ENCODE assay signal across 8 cellular contexts in genomic region chr1:11907275-11908138, GRCh38. TPM values are rescaled to one million over a fixed set of nuclear protein-coding genes. Genes with fewer than 3 reads are reported as not detected.
DNase-seq lines count a peak whose midpoint lies in the region; ATAC-seq and TF ChIP-seq lines count a peak whose summit lies in the region.

No MANE protein-coding gene starts in this region.

- H3K4me1 ChIP-seq in OCI-LY3 (ENCODE audit: low read length) = peaks cover 11% of the 10 kb centered on the region
- peaks cover 17% of the 10 kb centered on the region for H3K4me1 ChIP-seq in mononuclear cell (ENCODE audit: insufficient read depth, low read length)

- TF ChIP-seq CTCF in OCI-LY3 (IDR thresholded peaks at IDR 0.05; ENCODE audit: low read depth, low read length) (peak; percentile 67), epithelial cell of esophagus (IDR thresholded peaks at IDR 0.05; ENCODE audit: insufficient read depth, low read depth, low read length, missing control alignments) (peak; percentile 69)

- H3K4me1 Mint-ChIP-seq in IgD-negative memory B cell = peaks cover 10 to 20% (median 16%) of the 10 kb centered on the region in 3 donors

- peak overlapping the region; percentile 99 to 100 (median 100) for H3K27ac Mint-ChIP-seq in IgD-negative memory B cell

- H3K9me3 ChIP-seq in OCI-LY3 (ENCODE audit: insufficient read depth, low read length) (no peaks in the 10 kb centered on the region), mononuclear cell (ENCODE audit: low read depth, low read length) (no peaks in the 10 kb centered on the region)

- no peaks in the 10 kb centered on the region for H4K20me1 ChIP-seq in OCI-LY3 (ENCODE audit: insufficient read depth, low read length)

- DNase-seq in D341Med (ENCODE audit: low spot score) (peak; percentile 84), activated T-cell treated with anti-CD3 and anti-CD28 coated beads for 4 hours (peak; percentile 71), epithelial cell of esophagus (ENCODE audit: low read depth) (peak; percentile 90)
- peak; percentile 72 to 79 for DNase-seq in stimulated activated CD8-positive, alpha-beta memory T cell treated with anti-CD3 and anti-CD28 coated beads, Interleukin-2, amount 100 ng/mL, for 1 hour (ENCODE audit: low read depth in 2 of 2)

- H3K4me3 Mint-ChIP-seq in IgD-negative memory B cell = peak overlapping the region; percentile 91 to 97 (median 94)

- H2AFZ ChIP-seq in OCI-LY3 (ENCODE audit: low read depth, low read length) = 0 out of 2 replicates have a peak overlapping the region, but pooled peaks have one; percentile 6

- H3K27ac ChIP-seq in OCI-LY3 (ENCODE audit: low read length) = peak overlapping the region; percentile 100

- H3K4me3 ChIP-seq in OCI-LY3 (ENCODE audit: low read length) = peak overlapping the region; percentile 97
- peak overlapping the region; percentile 21 for H3K4me3 ChIP-seq in epithelial cell of esophagus (ENCODE audit: low read length)
- H3K4me3 ChIP-seq in mononuclear cell (ENCODE audit: low read length) = peak overlapping the region; percentile 66

- H3K27me3 Mint-ChIP-seq in IgD-negative memory B cell = no peaks in the 10 kb centered on the region

- peak; percentile 54 for ATAC-seq in GM21529 (IDR thresholded peaks at IDR 0.05; ENCODE audit: unreplicated experiment)

- H3K27me3 ChIP-seq in OCI-LY3 (ENCODE audit: low read depth, low read length) (no peaks in the 10 kb centered on the region), mononuclear cell (ENCODE audit: insufficient read depth, low read length) (no peaks in the 10 kb centered on the region)

- H3K36me3 ChIP-seq in OCI-LY3 (replicated peaks; ENCODE audit: low read depth, low read length) = no peaks in the 10 kb centered on the region

- peak overlapping the region; percentile 98 for H3K9ac ChIP-seq in OCI-LY3 (ENCODE audit: low read length)

- H3K36me3 Mint-ChIP-seq in IgD-negative memory B cell = no peaks in the 10 kb centered on the region

- H3K79me2 ChIP-seq in OCI-LY3 (ENCODE audit: low read length) = no peaks in the 10 kb centered on the region

- H3K9me3 Mint-ChIP-seq in IgD-negative memory B cell = no peaks in the 10 kb centered on the region

- H3K4me2 ChIP-seq in OCI-LY3 (ENCODE audit: low read length) = peak overlapping the region; percentile 66

RNA-seq across cellular contexts. Expression of gene KIAA2013, which starts 18.7 kb away (rescaled TPM):
- polyA plus RNA-seq in IgD-negative memory B cell = 29.7 TPM
- total RNA-seq in mononuclear cell = 27.3 TPM

RNA-seq across cellular contexts. Expression of gene PLOD1, which starts 27.0 kb away (rescaled TPM):
- 6.5 TPM for polyA plus RNA-seq in IgD-negative memory B cell
- total RNA-seq in mononuclear cell = 21.8 TPM

RNA-seq across cellular contexts. Expression of gene NPPB, which starts 48.8 kb away (rescaled TPM):
- polyA plus RNA-seq in IgD-negative memory B cell = not detected
- not detected for total RNA-seq in mononuclear cell

RNA-seq across cellular contexts. Expression of gene NPPA, which starts 59.9 kb away (rescaled TPM):
- not detected for polyA plus RNA-seq in IgD-negative memory B cell
- not detected for total RNA-seq in mononuclear cell

Comparison
In these comparisons a context has a peak if more than half of its experiments do, and no peak if none do; other contexts are left out.
1. Peak in every context shown above with its lines: DNase-seq, ATAC-seq, H3K4me3 ChIP-seq and H3K27ac ChIP-seq.
2. H3K4me3 ChIP-seq: peak in every context shown above with its lines; median percentile 97 in OCI-LY3; 66 in mononuclear cell; 21 in epithelial cell of esophagus.